Comparison of ENCODE assay signal across 2 cellular contexts in genomic region chr4:77438549-77438948, GRCh38.
A peak's percentile ranks its signal among the peaks of the same experiment; 100 is the strongest.
TF ChIP-seq lines count a peak whose summit lies in the region.

No MANE protein-coding gene starts in this region.

TF ChIP-seq in HepG2, 621 proteins besides CTCF, POLR2A, EP300 and RAD21:
- TF ChIP-seq ERF (CRISPR knock-in tag; IDR thresholded peaks at IDR 0.05) (no peak), AKAP8 (CRISPR knock-in tag; IDR thresholded peaks at IDR 0.05) (no peak), ZNF331 (CRISPR knock-in tag; IDR thresholded peaks at IDR 0.05) (no peak), POLR2AphosphoS2 (IDR thresholded peaks at IDR 0.05; ENCODE audit: low read depth, low read length) (no peak), FOXP1 (IDR thresholded peaks at IDR 0.05) (0 out of 2 replicates have a peak, but pooled peaks have one; percentile 16), FOXP1 (CRISPR knock-in tag; IDR thresholded peaks at IDR 0.05) (no peak), REST (IDR thresholded peaks at IDR 0.05; ENCODE audit: borderline replicate concordance in 1 of 2, low read depth in 1 of 2, low read length in 2 of 2) (no peak), MAX (IDR thresholded peaks at IDR 0.05) (no peak), ZNF747 (CRISPR knock-in tag; IDR thresholded peaks at IDR 0.05; ENCODE audit: borderline replicate concordance) (no peak)
TF ChIP-seq in HepG2: peak in this region for 1.

TF ChIP-seq in H1, 55 proteins besides CTCF, POLR2A, EP300 and RAD21:
- TF ChIP-seq RNF2 (IDR thresholded peaks at IDR 0.05; ENCODE audit: borderline replicate concordance, low read depth, low read length, missing control alignments, poor library complexity, severe bottlenecking) (no peak), RFX5 (IDR thresholded peaks at IDR 0.05; ENCODE audit: borderline replicate concordance, low read depth, low read length) (no peak), CBX8 (IDR thresholded peaks at IDR 0.05; ENCODE audit: borderline replicate concordance, low read depth, low read length) (no peak), SRF (IDR thresholded peaks at IDR 0.05; ENCODE audit: low read depth, low read length) (no peak), CHD2 (IDR thresholded peaks at IDR 0.05; ENCODE audit: low read length) (no peak), CHD1 (IDR thresholded peaks at IDR 0.05; ENCODE audit: low read depth, low read length) (no peak), CREB1 (IDR thresholded peaks at IDR 0.05) (no peak), JUND (IDR thresholded peaks at IDR 0.05; ENCODE audit: low read length) (no peak), NRF1 (IDR thresholded peaks at IDR 0.05; ENCODE audit: low read depth, low read length) (no peak), POU5F1 (IDR thresholded peaks at IDR 0.05; ENCODE audit: low read depth, low read length) (no peak), JUN (IDR thresholded peaks at IDR 0.05; ENCODE audit: low read depth, low read length) (no peak), SIN3A (conservative IDR thresholded peaks at IDR 0.05 in 1 of 2, IDR thresholded peaks at IDR 0.05 in 1 of 2; ENCODE audit: low read depth in 1 of 2, low read length in 2 of 2) (no peak)
TF ChIP-seq in H1: peak in this region for 0.
